Comparison of ENCODE assay signal across 9 cellular contexts in genomic region chr19:44692379-44692721, GRCh38. TPM values are rescaled to one million over a fixed set of nuclear protein-coding genes. Genes with fewer than 3 reads are reported as not detected.
DNase-seq lines count a peak whose midpoint lies in the region; FAIRE-seq and TF ChIP-seq lines count a peak whose summit lies in the region.
"Had no signal": no experiment of that assay in that cellular context is flagged by ENCODE, and none has a peak within 500 bp of the region (broad histone marks: within the 10 kb centered on the region; RNA-seq: fewer than 3 reads in every experiment).

No MANE protein-coding gene starts in this region.

- H4K20me1 ChIP-seq in OCI-LY7 (ENCODE audit: insufficient read depth, low read length) (no peaks in the 10 kb centered on the region), endothelial cell of umbilical vein (replicated peaks; ENCODE audit: control insufficient read depth, extremely low read depth, insufficient read depth, low read length) (no peaks in the 10 kb centered on the region)

- H3K4me1 ChIP-seq in OCI-LY7 (ENCODE audit: insufficient read depth, low read length, poor library complexity, severe bottlenecking) (peaks cover 13% of the 10 kb centered on the region), endothelial cell of umbilical vein (ENCODE audit: control insufficient read depth, extremely low read depth, insufficient read depth, low read length) (peaks cover 23% of the 10 kb centered on the region), subcutaneous abdominal adipose tissue (ENCODE audit: control insufficient read depth in 5 of 5, insufficient read depth in 5 of 5, low read length in 5 of 5) (peaks cover 3 to 30% (median 4%) of the 10 kb centered on the region in 5 donors), SJCRH30 (peaks cover 7% of the 10 kb centered on the region; the same call in 1 of the 2 replicates)

- H3K36me3 Mint-ChIP-seq in activated naive CD4-positive, alpha-beta T cell treated with anti-CD3 and anti-CD28 coated beads, Interleukin-2, amount 50 U/mL, for 24 hours = no peaks in the 10 kb centered on the region

- TF ChIP-seq CTCF in OCI-LY7 (conservative IDR thresholded peaks at IDR 0.05; ENCODE audit: low read length) (no peak), endothelial cell of umbilical vein (IDR thresholded peaks at IDR 0.05; ENCODE audit: extremely low read depth in 1 of 2, insufficient read depth in 1 of 2, low read depth in 1 of 2, low read length in 2 of 2) (no peak), foreskin fibroblast (IDR thresholded peaks at IDR 0.05; ENCODE audit: low read depth, low read length) (no peak)

- H3K4me2 ChIP-seq in OCI-LY7 (ENCODE audit: low read length) (peak overlapping the region; percentile 49), endothelial cell of umbilical vein (ENCODE audit: insufficient read depth, low read length) (peak overlapping the region; percentile 32)

- H3K79me2 ChIP-seq in OCI-LY7 (ENCODE audit: insufficient read depth, low read depth, low read length) (no peaks in the 10 kb centered on the region), endothelial cell of umbilical vein (ENCODE audit: control insufficient read depth, insufficient read depth, low read length) (no peaks in the 10 kb centered on the region)

- CTCF ChIA-PET in OCI-LY7 (lab: Charles Lee; ENCODE audit: unreplicated experiment) = no interaction called here
- CTCF ChIA-PET in endothelial cell of umbilical vein (lab: Charles Lee) = interaction anchor here (2.2 to 11.5 kb wide), 3 partner anchors 29 to 121 kb away, joined by 8 to 239 read pairs (median 166); no protein-coding TSS in a partner anchor

- intact Hi-C loops in OCI-LY7 (cut with micrococcal nuclease; ENCODE audit: unreplicated experiment) = no loop called here
- intact Hi-C loops in endothelial cell of umbilical vein (cut with micrococcal nuclease) = loop anchor here (1.0 kb wide), 2 partner anchors 26 to 31 kb away; no protein-coding TSS in a partner anchor

- no peaks in the 10 kb centered on the region for H3K36me3 ChIP-seq in OCI-LY7 (ENCODE audit: insufficient read depth, low read length)
- no peaks in the 10 kb centered on the region for H3K36me3 ChIP-seq in endothelial cell of umbilical vein (ENCODE audit: control insufficient read depth in 2 of 2, extremely low read depth in 1 of 2, insufficient read depth in 2 of 2, low read length in 2 of 2)
- H3K36me3 ChIP-seq in subcutaneous abdominal adipose tissue (ENCODE audit: control insufficient read depth in 5 of 5, insufficient read depth in 5 of 5, low read length in 5 of 5) = no peaks in the 10 kb centered on the region
- no peaks in the 10 kb centered on the region for H3K36me3 ChIP-seq in SJCRH30

- BruUV-seq in OCI-LY7 (replicated peaks; lab: Mats Ljungman, UMichigan) (no TSS peak), endothelial cell of umbilical vein (replicated peaks; lab: Mats Ljungman, UMichigan) (no TSS peak)

- peak overlapping the region; percentile 65 for H3K27ac Mint-ChIP-seq in activated naive CD4-positive, alpha-beta T cell treated with anti-CD3 and anti-CD28 coated beads, Interleukin-2, amount 50 U/mL, for 24 hours

- H3K27me3 ChIP-seq in endothelial cell of umbilical vein (ENCODE audit: control insufficient read depth in 2 of 2, insufficient read depth in 2 of 2, low read length in 2 of 2) (no peaks in the 10 kb centered on the region), subcutaneous abdominal adipose tissue (ENCODE audit: control insufficient read depth in 5 of 5, insufficient read depth in 4 of 5, low read length in 5 of 5) (peaks cover 0 to 4% (median 1%) of the 10 kb centered on the region in 5 donors), SJCRH30 (peaks cover 6% of the 10 kb centered on the region; the same call in 1 of the 2 replicates)

- H2AFZ ChIP-seq in OCI-LY7 (ENCODE audit: low read length) (peak overlapping the region; percentile 81; the same call in 1 of the 2 replicates), endothelial cell of umbilical vein (ENCODE audit: low read depth, low read length) (no peak overlapping the region)

- peak overlapping the region; percentile 6 for H3K4me3 ChIP-seq in OCI-LY7 (ENCODE audit: low read depth, low read length, poor library complexity, severe bottlenecking)
- H3K4me3 ChIP-seq in endothelial cell of umbilical vein (replicated peaks in 1 of 3; ENCODE audit: insufficient read depth in 1 of 3, low read depth in 1 of 3, low read length in 3 of 3) = no peak overlapping the region
- H3K4me3 ChIP-seq in subcutaneous abdominal adipose tissue (ENCODE audit: low read depth in 1 of 5, low read length in 5 of 5) = no peak overlapping the region
- H3K4me3 ChIP-seq in SJCRH30 = no peak overlapping the region
- H3K4me3 ChIP-seq in foreskin fibroblast (ENCODE audit: low read depth in 1 of 2, low read length in 2 of 2) = no peak overlapping the region

- no peak for FAIRE-seq in endothelial cell of umbilical vein (lab: Jason Lieb, UNC)

- no peaks in the 10 kb centered on the region for H3K9me3 Mint-ChIP-seq in activated naive CD4-positive, alpha-beta T cell treated with anti-CD3 and anti-CD28 coated beads, Interleukin-2, amount 50 U/mL, for 24 hours

- dilution Hi-C loops in endothelial cell of umbilical vein (cut with MboI; ENCODE audit: extremely low pct_ligation_motif_present, low sequenced_read_pairs) = no loop called here

- no peaks in the 10 kb centered on the region for H3K9me2 ChIP-seq in OCI-LY7 (ENCODE audit: insufficient read depth, low read length)

- POLR2A ChIA-PET in OCI-LY7 (lab: Charles Lee) = no interaction called here
- POLR2A ChIA-PET in endothelial cell of umbilical vein (lab: Charles Lee) = interaction anchor here (0.6 to 0.7 kb wide), 2 partner anchors 26 to 74 kb away, joined by 3 to 4 read pairs; no protein-coding TSS in a partner anchor

- H3K27me3 Mint-ChIP-seq in activated naive CD4-positive, alpha-beta T cell treated with anti-CD3 and anti-CD28 coated beads, Interleukin-2, amount 50 U/mL, for 24 hours = peaks cover 2% of the 10 kb centered on the region

- DNase-seq in activated naive CD4-positive, alpha-beta T cell treated with Interleukin-2 at 50 U/mL for 16 hours = no peak
- DNase-seq in OCI-LY7 (ENCODE audit: low spot score) = no peak
- no peak for DNase-seq in endothelial cell of umbilical vein (ENCODE audit: low read depth, low spot score)
- DNase-seq in SJCRH30 = no peak
- DNase-seq in foreskin fibroblast = no peak
- DNase-seq in T1000 (lab: John Stamatoyannopoulos, UW) = no peak

- H3K9ac ChIP-seq in endothelial cell of umbilical vein (replicated peaks; ENCODE audit: extremely low read depth, insufficient read depth, low read length) = peak overlapping the region; percentile 49
- H3K9ac ChIP-seq in subcutaneous abdominal adipose tissue (ENCODE audit: low read length in 5 of 5) = no peak overlapping the region

- peak overlapping the region; percentile 72 for H3K4me3 Mint-ChIP-seq in activated naive CD4-positive, alpha-beta T cell treated with anti-CD3 and anti-CD28 coated beads, Interleukin-2, amount 50 U/mL, for 24 hours

- H3K9me3 ChIP-seq in OCI-LY7 (ENCODE audit: low read length) = no peaks in the 10 kb centered on the region
- no peaks in the 10 kb centered on the region for H3K9me3 ChIP-seq in endothelial cell of umbilical vein (replicated peaks; ENCODE audit: control insufficient read depth, insufficient read depth, low read length)
- no peaks in the 10 kb centered on the region for H3K9me3 ChIP-seq in subcutaneous abdominal adipose tissue (ENCODE audit: control insufficient read depth in 5 of 5, low read length in 5 of 5)
- no peaks in the 10 kb centered on the region for H3K9me3 ChIP-seq in SJCRH30 (replicated peaks)

- H3K27ac ChIP-seq in OCI-LY7 (ENCODE audit: low read depth, low read length, poor library complexity, severe bottlenecking) (no peak overlapping the region), endothelial cell of umbilical vein (ENCODE audit: insufficient read depth, low read depth, low read length) (peak overlapping the region; percentile 85), subcutaneous abdominal adipose tissue (ENCODE audit: low read depth, low read length) (peak overlapping the region; percentile 23), SJCRH30 (no peak overlapping the region)

- no peak for TF ChIP-seq POLR2A in endothelial cell of umbilical vein (IDR thresholded peaks at IDR 0.05; ENCODE audit: low read depth, low read length)

- no peaks in the 10 kb centered on the region for H3K9me1 ChIP-seq in endothelial cell of umbilical vein (replicated peaks; ENCODE audit: control insufficient read depth, extremely low read depth, insufficient read depth, low read length)

- peaks cover 31% of the 10 kb centered on the region for H3K4me1 Mint-ChIP-seq in activated naive CD4-positive, alpha-beta T cell treated with anti-CD3 and anti-CD28 coated beads, Interleukin-2, amount 50 U/mL, for 24 hours

RNA-seq across cellular contexts. Expression of gene CEACAM16, which starts 6.6 kb away (rescaled TPM):
- total RNA-seq in OCI-LY7 (2014; rRNA removed; shearing (Covaris generic)) = not detected in 2 replicates
- total RNA-seq in OCI-LY7 (2022) (not detected in 2 replicates), endothelial cell of umbilical vein (not detected in 2 replicates)
- polyA plus RNA-seq in endothelial cell of umbilical vein = not detected in 2 replicates
- polyA plus RNA-seq in endothelial cell of umbilical vein (2011; cell fraction: cytosol; rRNA removed) = not detected in 2 replicates
- not detected in 2 replicates for polyA plus RNA-seq in endothelial cell of umbilical vein (2011; cell fraction: nucleus; rRNA removed)
- not detected in 2 replicates for polyA plus RNA-seq in endothelial cell of umbilical vein (2012)
- not detected in 2 replicates for polyA minus RNA-seq in endothelial cell of umbilical vein
- polyA minus RNA-seq in endothelial cell of umbilical vein (2011; cell fraction: cytosol; rRNA and poly(A)+ RNA removed) = not detected
- polyA minus RNA-seq in endothelial cell of umbilical vein (2011; cell fraction: nucleus; rRNA and poly(A)+ RNA removed) = not detected in 2 replicates
- total RNA-seq in SJCRH30 (2014; rRNA removed; shearing (Covaris generic)) = 0.18 and 0.73 TPM in 2 replicates
- total RNA-seq: epithelial cell of proximal tubule had no signal

RNA-seq across cellular contexts. Expression of gene CEACAM19, which starts 21.1 kb away (rescaled TPM):
- not detected in 2 replicates for total RNA-seq in OCI-LY7 (2014; rRNA removed; shearing (Covaris generic))
- total RNA-seq in OCI-LY7 (2022) (not detected in 2 replicates), endothelial cell of umbilical vein (9.9 and 13.0 TPM in 2 replicates)
- polyA plus RNA-seq in endothelial cell of umbilical vein = 14.5 and 23.2 TPM in 2 replicates
- 4.2 and 7.2 TPM in 2 replicates for polyA plus RNA-seq in endothelial cell of umbilical vein (2011; cell fraction: cytosol; rRNA removed)
- 68.3 and 92.4 TPM in 2 replicates for polyA plus RNA-seq in endothelial cell of umbilical vein (2011; cell fraction: nucleus; rRNA removed)
- polyA plus RNA-seq in endothelial cell of umbilical vein (2012) = 11.6 and 13.1 TPM in 2 replicates
- 25.3 and 27.7 TPM in 2 replicates for polyA minus RNA-seq in endothelial cell of umbilical vein
- polyA minus RNA-seq in endothelial cell of umbilical vein (2011; cell fraction: cytosol; rRNA and poly(A)+ RNA removed) = 0.72 TPM
- 49.7 and 51.3 TPM in 2 replicates for polyA minus RNA-seq in endothelial cell of umbilical vein (2011; cell fraction: nucleus; rRNA and poly(A)+ RNA removed)
- 2.4 and 2.5 TPM in 2 replicates for total RNA-seq in SJCRH30 (2014; rRNA removed; shearing (Covaris generic))

RNA-seq across cellular contexts. Expression of gene PVR, which starts 48.6 kb away (rescaled TPM):
- total RNA-seq in OCI-LY7 (2014; rRNA removed; shearing (Covaris generic)) = not detected in 2 replicates
- total RNA-seq in OCI-LY7 (2022) (not detected in 2 replicates), endothelial cell of umbilical vein (133 and 199 TPM in 2 replicates)
- 226 and 276 TPM in 2 replicates for polyA plus RNA-seq in endothelial cell of umbilical vein
- 186 and 209 TPM in 2 replicates for polyA plus RNA-seq in endothelial cell of umbilical vein (2011; cell fraction: cytosol; rRNA removed)
- 237 and 251 TPM in 2 replicates for polyA plus RNA-seq in endothelial cell of umbilical vein (2011; cell fraction: nucleus; rRNA removed)
- polyA plus RNA-seq in endothelial cell of umbilical vein (2012) = 200 and 203 TPM in 2 replicates
- 236 and 278 TPM in 2 replicates for polyA minus RNA-seq in endothelial cell of umbilical vein
- polyA minus RNA-seq in endothelial cell of umbilical vein (2011; cell fraction: cytosol; rRNA and poly(A)+ RNA removed) = 32.5 TPM
- polyA minus RNA-seq in endothelial cell of umbilical vein (2011; cell fraction: nucleus; rRNA and poly(A)+ RNA removed) = 124 and 132 TPM in 2 replicates
- 42.2 and 45.4 TPM in 2 replicates for total RNA-seq in SJCRH30 (2014; rRNA removed; shearing (Covaris generic))

RNA-seq across cellular contexts. Expression of gene BCL3, which starts 56.2 kb away (rescaled TPM):
- total RNA-seq in OCI-LY7 (2014; rRNA removed; shearing (Covaris generic)) = 5.8 and 10.2 TPM in 2 replicates
- total RNA-seq in OCI-LY7 (2022) (18.6 and 22.9 TPM in 2 replicates), endothelial cell of umbilical vein (24.0 and 26.9 TPM in 2 replicates)
- 11.0 and 15.3 TPM in 2 replicates for polyA plus RNA-seq in endothelial cell of umbilical vein
- polyA plus RNA-seq in endothelial cell of umbilical vein (2011; cell fraction: cytosol; rRNA removed) = 7.2 and 9.0 TPM in 2 replicates
- 9.7 and 11.6 TPM in 2 replicates for polyA plus RNA-seq in endothelial cell of umbilical vein (2011; cell fraction: nucleus; rRNA removed)
- 10.4 and 17.2 TPM in 2 replicates for polyA plus RNA-seq in endothelial cell of umbilical vein (2012)
- 4.7 and 10.4 TPM in 2 replicates for polyA minus RNA-seq in endothelial cell of umbilical vein
- 17.0 TPM for polyA minus RNA-seq in endothelial cell of umbilical vein (2011; cell fraction: cytosol; rRNA and poly(A)+ RNA removed)
- polyA minus RNA-seq in endothelial cell of umbilical vein (2011; cell fraction: nucleus; rRNA and poly(A)+ RNA removed) = 5.7 and 7.2 TPM in 2 replicates
- total RNA-seq in SJCRH30 (2014; rRNA removed; shearing (Covaris generic)) = 7.3 and 10.0 TPM in 2 replicates

Comparison
In these comparisons a context has a peak if more than half of its experiments do, and no peak if none do; other contexts are left out.
1. H3K27ac ChIP-seq: peak in endothelial cell of umbilical vein (single experiment) and subcutaneous abdominal adipose tissue (single experiment); none in OCI-LY7 (single experiment) and SJCRH30 (single experiment).
2. RNA of gene PVR, which starts 48.6 kb away (total RNA-seq): 133 to 199 TPM in endothelial cell of umbilical vein and 42.2 to 45.4 TPM in SJCRH30; not detected in OCI-LY7; every median in the first group is over 10 times any median in the second.